In genomic region chr17:45311406-45311761, GRCh38 we compare ENCODE assay signal across 9 cellular contexts. TPM values are rescaled to one million over a fixed set of nuclear protein-coding genes. Genes with fewer than 3 reads are reported as not detected.
DNase-seq lines count a peak whose midpoint lies in the region; ATAC-seq and TF ChIP-seq lines count a peak whose summit lies in the region.
"Had no signal": no experiment of that assay in that cellular context is flagged by ENCODE, and none has a peak within 500 bp of the region (broad histone marks: within the 10 kb centered on the region; RNA-seq: fewer than 3 reads in every experiment).

No MANE protein-coding gene starts in this region.

- H3K4me1 ChIP-seq in osteoblast (ENCODE audit: insufficient read depth, low read length) = peaks cover 74% of the 10 kb centered on the region

- no peak overlapping the region for H3K4me3 ChIP-seq in osteoblast (ENCODE audit: insufficient read depth, low read length)

- H3K4me2 ChIP-seq in osteoblast (ENCODE audit: insufficient read depth, low read length) = peak overlapping the region; percentile 98

- DNase-seq in caudate nucleus (lab: John Stamatoyannopoulos, UW) (no peak), osteoblast (ENCODE audit: insufficient read length, low spot score, missing footprints) (no peak), inferior parietal cortex (ENCODE audit: extremely low spot score) (no peak)

- peaks cover 39% of the 10 kb centered on the region for H3K36me3 ChIP-seq in KOPT-K1 (ENCODE audit: insufficient read depth, low read length)
- peaks cover 27% of the 10 kb centered on the region for H3K36me3 ChIP-seq in osteoblast (ENCODE audit: insufficient read depth, low read length)

- H3K79me2 ChIP-seq in osteoblast (ENCODE audit: insufficient read depth, low read length) = peaks cover 93% of the 10 kb centered on the region

- TF ChIP-seq CTCF in C4-2B (conservative IDR thresholded peaks at IDR 0.05) = no peak
- peak; percentile 22 for TF ChIP-seq CTCF in osteoblast (IDR thresholded peaks at IDR 0.05; ENCODE audit: extremely low read depth, low read depth, low read length)

- H4K20me1 ChIP-seq in osteoblast (ENCODE audit: insufficient read depth, low read length) = peaks cover 77% of the 10 kb centered on the region

- H3K9me3 ChIP-seq in KOPT-K1 (ENCODE audit: insufficient read depth, low read length, poor library complexity, severe bottlenecking) = no peaks in the 10 kb centered on the region
- H3K9me3 ChIP-seq in osteoblast (ENCODE audit: low read depth, low read length) = no peaks in the 10 kb centered on the region

- no peaks in the 10 kb centered on the region for H3K27me3 ChIP-seq in osteoblast (ENCODE audit: insufficient read depth, low read length)

- H2AFZ ChIP-seq in osteoblast (ENCODE audit: low read length) = no peak overlapping the region

- H3K27ac ChIP-seq in C4-2B (peak overlapping the region; percentile 77), KOPT-K1 (ENCODE audit: low read depth, low read length, poor library complexity, severe bottlenecking) (peak overlapping the region; percentile 84), caudate nucleus (ENCODE audit: low read depth, low read length) (peak overlapping the region; percentile 46), osteoblast (ENCODE audit: low read depth, low read length) (peak overlapping the region; percentile 77)

- ATAC-seq in HG03520 (IDR thresholded peaks at IDR 0.05; ENCODE audit: unreplicated experiment) = no peak
- ATAC-seq in HG03159 (IDR thresholded peaks at IDR 0.05; ENCODE audit: unreplicated experiment) = no peak
- no peak for ATAC-seq in HG03460 (IDR thresholded peaks at IDR 0.05; ENCODE audit: unreplicated experiment)

RNA-seq across cellular contexts. Expression of gene MAP3K14, which starts 5.4 kb away (rescaled TPM):
- 2.7 and 3.6 TPM in 2 replicates for total RNA-seq in osteoblast

RNA-seq across cellular contexts. Expression of gene SPATA32, which starts 49.5 kb away (rescaled TPM):
- total RNA-seq in osteoblast = not detected in 2 replicates
- total RNA-seq: fibroblast of lung had no signal
